Comparison of ENCODE assay signal across 1 cellular context in genomic region chr3:102238362-102238761, GRCh38.
TF ChIP-seq lines count a peak whose summit lies in the region.

No MANE protein-coding gene starts in this region.

TF ChIP-seq in GM23338, 12 proteins besides CTCF, POLR2A, EP300 and RAD21 (continued from another document):
- peak; percentile 4; the same call in 1 of the 2 replicates for TF ChIP-seq ZNF462 (CRISPR knock-in tag; IDR thresholded peaks at IDR 0.05)
- no peak for TF ChIP-seq STAT1 (IDR thresholded peaks at IDR 0.05; ENCODE audit: unreplicated experiment)
- TF ChIP-seq JUNB (IDR thresholded peaks at IDR 0.05; ENCODE audit: unreplicated experiment), result no peak
- peak; percentile 33; the same call in 1 of the 2 replicates for TF ChIP-seq NANOG (IDR thresholded peaks at IDR 0.05; ENCODE audit: borderline replicate concordance)
- TF ChIP-seq POLR2AphosphoS5 (IDR thresholded peaks at IDR 0.05; ENCODE audit: low read depth), result no peak
